Comparison of ENCODE assay signal across 1 cellular context in the genomic region with DNA sequence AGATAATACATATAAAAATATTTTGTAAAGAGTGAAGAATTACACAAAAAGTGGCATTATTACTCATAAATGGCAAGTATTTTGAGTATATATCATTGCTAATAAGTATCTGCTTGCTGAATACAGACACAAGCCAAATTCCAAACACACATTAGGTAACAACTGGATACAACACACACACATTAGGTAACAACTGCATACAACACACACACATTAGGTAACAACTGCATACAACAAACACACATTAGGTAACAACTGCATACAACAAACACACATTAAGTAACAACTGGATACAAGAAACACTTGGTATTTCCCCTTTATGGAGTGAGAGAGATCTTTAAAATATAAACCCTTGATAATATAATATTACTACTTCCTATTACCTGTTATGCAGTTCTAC.
TF ChIP-seq lines count a peak whose summit lies in the region.

No MANE protein-coding gene starts in this region.

TF ChIP-seq in HepG2, 621 proteins besides CTCF, POLR2A, EP300 and RAD21:
- no peak for TF ChIP-seq SIX4 (CRISPR knock-in tag; IDR thresholded peaks at IDR 0.05)
- 0 out of 2 replicates have a peak, but pooled peaks have one; percentile 47 for TF ChIP-seq ZKSCAN8 (CRISPR knock-in tag; IDR thresholded peaks at IDR 0.05; ENCODE audit: borderline replicate concordance)
